ENCODE assay signal across 1 cellular context in genomic region chr12:53235742-53236442, GRCh38.
TF ChIP-seq lines count a peak whose summit lies in the region.

No MANE protein-coding gene starts in this region.

TF ChIP-seq in GM12878, 131 proteins besides CTCF, POLR2A, EP300 and RAD21:
- TF ChIP-seq BCL11A (IDR thresholded peaks at IDR 0.05; ENCODE audit: low read depth, low read length), result no peak
- no peak for TF ChIP-seq ZNF274 (IDR thresholded peaks at IDR 0.05; ENCODE audit: insufficient read depth, insufficient read length)
- TF ChIP-seq TARDBP (IDR thresholded peaks at IDR 0.05; ENCODE audit: borderline replicate concordance), result no peak
